Comparison of ENCODE assay signal across 8 cellular contexts in the genomic region with DNA sequence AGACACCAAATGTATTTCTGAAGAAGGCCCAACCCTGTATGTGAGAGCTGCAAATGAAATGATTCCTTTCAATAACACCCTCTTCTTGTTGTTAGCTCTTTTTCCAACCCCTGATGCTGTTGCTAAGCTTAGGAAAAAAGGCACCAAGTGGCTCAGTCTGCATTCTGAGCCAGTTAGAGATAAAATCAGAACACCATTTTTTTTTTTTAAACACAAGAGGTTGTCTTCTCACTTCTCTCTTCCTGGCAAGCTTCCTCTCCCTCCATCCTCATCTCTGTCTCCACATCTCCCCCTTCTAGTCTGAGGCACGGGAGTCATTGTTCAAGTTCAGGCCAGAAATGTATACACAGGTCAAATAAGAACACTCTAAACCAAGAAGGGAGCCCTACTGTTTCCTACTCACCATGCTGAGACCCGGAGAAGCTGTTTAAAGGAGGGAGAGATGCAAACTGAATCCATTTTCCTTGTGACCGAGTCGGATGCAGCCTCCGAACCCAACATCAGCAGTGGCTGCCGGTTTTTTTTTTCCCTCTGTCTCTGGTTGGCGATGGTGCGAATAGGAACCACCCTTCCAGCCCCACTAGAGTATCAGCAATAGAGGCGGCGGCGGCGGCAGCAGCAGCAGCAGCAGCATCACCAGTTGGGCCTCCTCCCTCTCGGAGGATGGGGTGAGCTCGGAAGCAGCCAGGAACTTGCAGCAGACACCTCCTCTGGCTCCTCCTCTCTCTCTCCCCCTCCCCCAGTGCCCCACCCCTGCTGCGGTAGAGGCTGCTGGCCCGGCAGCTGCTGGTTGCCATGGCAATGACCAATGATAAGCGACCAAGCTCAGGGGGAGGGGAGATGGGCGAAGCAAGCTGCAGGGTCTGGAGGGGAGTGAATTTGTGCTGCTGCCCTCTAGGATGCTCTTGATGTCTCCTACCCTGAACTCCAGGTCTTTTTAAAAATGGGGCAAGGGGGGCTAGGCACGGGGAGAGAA. TPM values are rescaled to one million over a fixed set of nuclear protein-coding genes. Genes with fewer than 3 reads are reported as not detected.
DNase-seq lines count a peak whose midpoint lies in the region; ATAC-seq and TF ChIP-seq lines count a peak whose summit lies in the region.

A gene (minus strand): TSS at position 676 of the 976 bp plus-strand sequence. CDS start 110,922 bp downstream, outside the sequence.

- H3K9me3 Mint-ChIP-seq in CD4-positive, alpha-beta memory T cell: peaks cover 0 to 3% (median 0%) of the 10 kb centered on the region in 8 donors
- H3K9me3 Mint-ChIP-seq in type B pancreatic cell: no peaks in the 10 kb centered on the region

- H3K27ac ChIP-seq in CD4-positive, alpha-beta memory T cell (ENCODE audit: low read depth, low read length): peak within 1 kb of the TSS; percentile 33
- peak within 1 kb of the TSS; percentile 71 for H3K27ac ChIP-seq in cardiac muscle cell

- no peak for TF ChIP-seq CTCF in cardiac muscle cell (IDR thresholded peaks at IDR 0.05; ENCODE audit: low read depth, low read length)
- peak; percentile 43 for TF ChIP-seq CTCF in type B pancreatic cell (conservative IDR thresholded peaks at IDR 0.05)

- H3K27me3 Mint-ChIP-seq in CD4-positive, alpha-beta memory T cell: no peaks in the 10 kb centered on the region
- H3K27me3 Mint-ChIP-seq in type B pancreatic cell: no peaks in the 10 kb centered on the region

- H3K36me3 Mint-ChIP-seq in CD4-positive, alpha-beta memory T cell: no peaks in the 10 kb centered on the region
- H3K36me3 Mint-ChIP-seq in type B pancreatic cell: no peaks in the 10 kb centered on the region

- H3K4me1 ChIP-seq in CD4-positive, alpha-beta memory T cell (ENCODE audit: insufficient read depth, low read length): peaks cover 28% of the 10 kb centered on the region
- H3K4me1 ChIP-seq in cardiac muscle cell (ENCODE audit: low read depth): no peaks in the 10 kb centered on the region

- H3K36me3 ChIP-seq in CD4-positive, alpha-beta memory T cell (ENCODE audit: insufficient read depth, low read length): no peaks in the 10 kb centered on the region
- H3K36me3 ChIP-seq in MG63 (no peaks in the 10 kb centered on the region), cardiac muscle cell (no peaks in the 10 kb centered on the region)

- POLR2A ChIA-PET in CD4-positive, alpha-beta memory T cell (lab: Charles Lee; ENCODE audit: partially characterized antibody): interaction anchor here (1.0 kb wide), 1 partner anchor 88 kb away, joined by 3 read pairs; no protein-coding TSS in a partner anchor

- ATAC-seq in GM21515 (IDR thresholded peaks at IDR 0.05; ENCODE audit: unreplicated experiment): peak; percentile 93

- peak within 1 kb of the TSS; percentile 52 to 55 for H3K4me3 ChIP-seq in CD4-positive, alpha-beta memory T cell (ENCODE audit: low read length in 2 of 2)
- H3K4me3 ChIP-seq in MG63 (no peak within 1 kb of the TSS), cardiac muscle cell (peak within 1 kb of the TSS; percentile 62)

- intact Hi-C loops in CD4-positive, alpha-beta memory T cell (cut with micrococcal nuclease): no loop called here
- intact Hi-C loops in posterior vena cava (cut with DNase I): no loop called here

- H3K27ac Mint-ChIP-seq in CD4-positive, alpha-beta memory T cell: peak within 1 kb of the TSS; percentile 58 to 96 (median 91)
- peak within 1 kb of the TSS; percentile 85 for H3K27ac Mint-ChIP-seq in type B pancreatic cell

- H3K9me3 ChIP-seq in CD4-positive, alpha-beta memory T cell (ENCODE audit: control insufficient read depth in 1 of 2, low read length in 2 of 2): no peaks in the 10 kb centered on the region
- no peaks in the 10 kb centered on the region for H3K9me3 ChIP-seq in MG63
- H3K9me3 ChIP-seq in cardiac muscle cell (ENCODE audit: low read depth): no peaks in the 10 kb centered on the region

- H3K27me3 ChIP-seq in CD4-positive, alpha-beta memory T cell (ENCODE audit: insufficient read depth, low read length): no peaks in the 10 kb centered on the region
- H3K27me3 ChIP-seq in MG63 (peaks cover 22% of the 10 kb centered on the region), cardiac muscle cell (no peaks in the 10 kb centered on the region)

- CTCF ChIA-PET in CD4-positive, alpha-beta memory T cell (lab: Charles Lee; ENCODE audit: partially characterized antibody): interaction anchor here (0.6 kb wide), 1 partner anchor 1239 kb away, joined by 3 read pairs; no protein-coding TSS in a partner anchor

- peak within 1 kb of the TSS; percentile 51 to 92 (median 88) for H3K4me3 Mint-ChIP-seq in CD4-positive, alpha-beta memory T cell
- H3K4me3 Mint-ChIP-seq in type B pancreatic cell: peak within 1 kb of the TSS; percentile 93

- H3K4me1 Mint-ChIP-seq in CD4-positive, alpha-beta memory T cell: peaks cover 0 to 18% (median 17%) of the 10 kb centered on the region in 4 donors
- peaks cover 25% of the 10 kb centered on the region for H3K4me1 Mint-ChIP-seq in type B pancreatic cell (ENCODE audit: unreplicated experiment)

- peak; percentile 64 to 94 (median 82) for DNase-seq in CD4-positive, alpha-beta memory T cell
- peak; percentile 42 for DNase-seq in MG63
- DNase-seq in SHP77 (lab: John Stamatoyannopoulos, UW): peak; percentile 98
- peak; percentile 78 for DNase-seq in activated naive CD4-positive, alpha-beta T cell treated with anti-CD3 and anti-CD28 coated beads, Interleukin-2, amount 50 U/mL, for 16 hours
- peak; percentile 76 to 96 for DNase-seq in cardiac muscle cell (ENCODE audit: low read depth in 1 of 2, low spot score in 1 of 2)
- peak; percentile 85 for DNase-seq in posterior vena cava (ENCODE audit: low spot score)
- peak; percentile 93 for DNase-seq in type B pancreatic cell (ENCODE audit: extremely low spot score, unreplicated experiment)

RNA-seq across cellular contexts. Expression of the gene that starts here (rescaled TPM):
- total RNA-seq in CD4-positive, alpha-beta memory T cell: 1 to 10 TPM in 1 of 2 experiments, under 1 TPM in 1; 0.84 to 1.2 TPM
- polyA plus RNA-seq in CD4-positive, alpha-beta memory T cell: 1 to 10 TPM in 1 of 2 donors, under 1 TPM in 1; 0.32 to 1.7 TPM
- total RNA-seq in MG63 (2014; rRNA removed; shearing (Covaris generic); ENCODE audit: low replicate concordance): not detected in 2 replicates
- 15.9 and 19.6 TPM in 2 replicates for total RNA-seq in cardiac muscle cell
- 14.5 and 20.0 TPM in 2 replicates for polyA plus RNA-seq in cardiac muscle cell
- under 1 TPM; 0.10 to 0.42 TPM for total RNA-seq in posterior vena cava
- 2.7 and 13.8 TPM in 2 replicates for total RNA-seq in type B pancreatic cell (ENCODE audit: low replicate concordance)

Comparison
In these comparisons a context has a peak if more than half of its experiments do, and no peak if none do; other contexts are left out.
1. Peak in DNase-seq in MG63; RNA of the gene not detected or under 1 TPM.
2. Peak in DNase-seq in posterior vena cava; RNA of the gene not detected or under 1 TPM.
3. DNase-seq: peak in every context shown above with its lines; median percentile 98 in SHP77; 93 in type B pancreatic cell; 86 in cardiac muscle cell; 85 in posterior vena cava; 82 in CD4-positive, alpha-beta memory T cell; 78 in activated naive CD4-positive, alpha-beta T cell treated with anti-CD3 and anti-CD28 coated beads, Interleukin-2, amount 50 U/mL, for 16 hours; 42 in MG63.